In the genomic region with DNA sequence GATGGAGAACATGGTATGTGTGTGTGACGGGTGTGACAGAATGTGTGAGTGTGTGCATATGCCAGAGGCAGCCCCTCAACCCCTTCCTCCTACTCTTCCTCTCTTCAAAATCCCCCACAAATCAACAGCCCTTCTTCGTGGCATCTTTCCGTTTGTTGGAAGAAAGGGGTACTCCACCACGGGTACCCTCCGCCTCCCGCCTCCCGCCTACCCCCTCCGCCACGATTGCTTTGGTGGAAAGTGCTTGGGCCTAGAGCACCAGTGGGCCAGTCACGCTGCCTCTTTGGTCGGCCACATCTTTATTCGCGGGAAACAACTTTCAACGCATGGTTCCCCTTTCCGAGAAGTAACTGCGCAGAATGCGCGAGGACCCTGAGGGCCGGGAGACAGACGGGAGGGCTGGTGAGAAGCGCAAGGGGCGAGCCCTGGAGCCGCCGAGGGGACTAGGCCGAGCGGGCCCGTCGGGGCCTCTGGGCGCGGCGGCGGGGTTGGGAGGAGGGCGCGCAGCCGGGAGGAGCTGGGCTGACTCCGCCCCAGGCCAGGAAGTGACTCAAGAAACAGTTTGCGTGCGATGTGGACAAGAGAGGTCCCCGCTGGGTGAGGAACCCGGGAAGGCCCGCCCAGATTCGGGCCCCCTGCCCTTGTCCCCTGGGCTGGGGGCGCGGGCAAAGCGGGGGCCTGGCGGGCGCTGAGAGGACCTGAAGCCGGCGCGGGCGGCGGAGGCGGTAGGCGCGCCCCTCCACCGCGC, we compare ENCODE assay signal across 8 cellular contexts. TPM values are rescaled to one million over a fixed set of nuclear protein-coding genes. Genes with fewer than 3 reads are reported as not detected.
DNase-seq lines count a peak whose midpoint lies in the region; ATAC-seq lines count a peak whose summit lies in the region.

A gene (minus strand): TSS at position 274 of the 748 bp plus-strand sequence. CDS start 614 bp downstream, outside the sequence.
A gene (plus strand): TSS at position 560 of the 748 bp plus-strand sequence. CDS start 777 bp downstream, outside the sequence.

- DNase-seq in AG08396 (ENCODE audit: low spot score) (peak; percentile 98), NCI-H2171 (lab: John Stamatoyannopoulos, UW) (peak; percentile 88), cerebellum (ENCODE audit: low spot score) (peak; percentile 93)
- peak; percentile 91 for DNase-seq in activated CD4-positive, CD25-positive, alpha-beta regulatory T cell treated with anti-CD3 and anti-CD28 coated beads, Interleukin-2, amount 50 U/mL, for 72 hours
- peak; percentile 69 to 70 for DNase-seq in stimulated activated CD4-positive, alpha-beta T cell treated with anti-CD3 and anti-CD28 coated beads, Interleukin-1b, Interleukin-23, amount 100 ng/mL, for 1 hour (ENCODE audit: low read depth in 2 of 2)

- H3K27me3 ChIP-seq in layer of hippocampus (ENCODE audit: control insufficient read depth, insufficient read depth, low read length), result no peaks in the 10 kb centered on the region

- H3K27ac ChIP-seq in layer of hippocampus (ENCODE audit: low read depth, low read length), result peak within 1 kb of the TSS; percentile 94

- ATAC-seq in GM18868 (IDR thresholded peaks at IDR 0.05; ENCODE audit: unreplicated experiment) (peak; percentile 83), HG03097 (IDR thresholded peaks at IDR 0.05; ENCODE audit: low FRiP score, unreplicated experiment) (peak; percentile 62)

RNA-seq across cellular contexts. Expression of the first gene that starts in this region (rescaled TPM):
- total RNA-seq in cerebellum, result 0.91 TPM

RNA-seq across cellular contexts. Expression of the second gene that starts in this region (rescaled TPM):
- 21.9 TPM for total RNA-seq in cerebellum

Comparison
In these comparisons a context has a peak if more than half of its experiments do, and no peak if none do; other contexts are left out.
1. Peak in every context shown above with its lines: DNase-seq, ATAC-seq and H3K27ac ChIP-seq.